Comparison of ENCODE assay signal across 8 cellular contexts in the genomic region with DNA sequence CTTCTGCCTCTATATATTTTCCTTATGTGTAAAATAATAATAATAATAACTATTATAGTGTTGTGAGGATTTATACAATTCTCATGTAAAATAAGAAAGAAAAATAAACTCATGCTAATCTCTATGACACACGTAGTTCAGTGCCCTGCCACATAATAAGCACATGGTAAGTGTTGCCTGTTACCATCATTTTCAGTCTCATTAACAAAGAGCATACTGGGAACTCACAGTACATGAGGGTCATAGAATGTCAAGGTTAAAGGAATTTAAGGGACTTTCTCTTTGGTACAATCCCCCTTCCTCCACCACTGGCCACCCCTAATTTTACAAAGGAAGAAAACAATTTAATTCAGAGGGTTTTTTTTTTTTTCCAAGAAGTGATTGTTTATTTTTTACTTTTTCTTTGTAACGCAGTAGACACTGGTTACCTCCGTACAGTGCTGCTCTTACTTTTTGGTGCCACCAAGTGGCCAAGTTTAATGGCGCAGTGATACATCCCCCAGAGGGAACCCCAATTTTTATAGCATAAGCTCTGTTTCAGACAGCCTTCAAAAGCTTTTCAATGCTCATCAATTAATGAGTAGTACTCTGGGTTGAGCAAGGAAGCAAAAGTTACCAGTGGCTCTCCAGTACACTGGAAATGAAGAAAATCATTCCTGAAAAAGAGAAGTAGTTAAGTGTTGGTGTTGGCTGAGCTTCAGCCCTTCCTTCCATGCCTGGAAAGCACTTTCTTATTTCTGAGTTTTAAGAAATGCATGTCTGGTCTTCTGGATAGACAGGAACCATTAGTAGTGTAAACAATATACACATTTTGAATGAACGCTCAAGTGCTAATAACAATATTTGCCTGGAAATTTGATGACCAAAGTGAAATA.
DNase-seq lines count a peak whose midpoint lies in the region; ATAC-seq and TF ChIP-seq lines count a peak whose summit lies in the region.

No MANE protein-coding gene starts in this region.

- H3K9me3 ChIP-seq in AG04450 (ENCODE audit: control insufficient read depth, insufficient read depth, low read length) (no peaks in the 10 kb centered on the region), prostate gland (no peaks in the 10 kb centered on the region)

- intact Hi-C loops in prostate gland (cut with DNase I), result loop anchor here (10.0 kb wide), 1 partner anchor 63 kb away; no protein-coding TSS in a partner anchor

- H3K4me3 ChIP-seq in AG04450 (ENCODE audit: low read depth, low read length), result no peak overlapping the region
- no peak overlapping the region for H3K4me3 ChIP-seq in prostate gland

- peak; percentile 36 for DNase-seq in AG04450 (ENCODE audit: low read depth, low spot score)
- DNase-seq in NCI-H82 (lab: John Stamatoyannopoulos, UW), result peak; percentile 59
- DNase-seq in activated T-cell treated with anti-CD3 and anti-CD28 coated beads for 24 hours (ENCODE audit: low read depth), result peak; percentile 63
- peak; percentile 78 for DNase-seq in fibroblast of peridontal ligament (ENCODE audit: extremely low read depth)
- DNase-seq in prostate gland (ENCODE audit: low spot score), result no peak
- DNase-seq in NK-92 (lab: John Stamatoyannopoulos, UW; ENCODE audit: unreplicated experiment), result no peak

- H3K4me1 ChIP-seq in prostate gland (replicated peaks), result no peaks in the 10 kb centered on the region

- H3K27me3 ChIP-seq in AG04450 (ENCODE audit: control insufficient read depth, insufficient read depth, low read length) (no peaks in the 10 kb centered on the region), prostate gland (replicated peaks; ENCODE audit: insufficient read depth) (no peaks in the 10 kb centered on the region)

- TF ChIP-seq CTCF in AG04450 (IDR thresholded peaks at IDR 0.05; ENCODE audit: low read depth, low read length), result peak; percentile 93
- peak in 3 of 4 experiments; percentile 22 to 35 (median 25) for TF ChIP-seq CTCF in prostate gland (IDR thresholded peaks at IDR 0.05)

- TF ChIP-seq POLR2A in GM18505 (IDR thresholded peaks at IDR 0.05; ENCODE audit: borderline replicate concordance, extremely low read depth, insufficient read depth, insufficient read length) (no peak), prostate gland (IDR thresholded peaks at IDR 0.05) (no peak)

- CTCF ChIA-PET in AG04450 (lab: Charles Lee), result interaction anchor here (0.5 to 4.7 kb wide), 58 partner anchors 8 to 1696 kb away, joined by 3 to 93 read pairs (median 4); a partner anchor contains a TSS

- 18% methylated on average over 5 of the region's 5 CpGs for WGBS in prostate gland

- peak; percentile 96 for ATAC-seq in GM18505 (IDR thresholded peaks at IDR 0.05; ENCODE audit: unreplicated experiment)
- ATAC-seq in HG02943 (IDR thresholded peaks at IDR 0.05; ENCODE audit: low read depth, unreplicated experiment), result peak; percentile 87

- H3K27ac ChIP-seq in AG04450 (ENCODE audit: low read depth, low read length) (no peak overlapping the region), prostate gland (no peak overlapping the region)

- no peaks in the 10 kb centered on the region for H3K36me3 ChIP-seq in prostate gland

- POLR2A ChIA-PET in AG04450 (lab: Yijun Ruan, JAX), result interaction anchor here (0.7 to 1.0 kb wide), 2 partner anchors 332 to 395 kb away, joined by 5 to 6 read pairs; a partner anchor contains a TSS

Comparison
In these comparisons a context has a peak if more than half of its experiments do, and no peak if none do; other contexts are left out.
1. DNase-seq: peak in AG04450 (single experiment), NCI-H82 (single experiment), activated T-cell treated with anti-CD3 and anti-CD28 coated beads for 24 hours (single experiment) and fibroblast of peridontal ligament (single experiment); none in prostate gland (single experiment) and NK-92 (single experiment).